In the genomic region with DNA sequence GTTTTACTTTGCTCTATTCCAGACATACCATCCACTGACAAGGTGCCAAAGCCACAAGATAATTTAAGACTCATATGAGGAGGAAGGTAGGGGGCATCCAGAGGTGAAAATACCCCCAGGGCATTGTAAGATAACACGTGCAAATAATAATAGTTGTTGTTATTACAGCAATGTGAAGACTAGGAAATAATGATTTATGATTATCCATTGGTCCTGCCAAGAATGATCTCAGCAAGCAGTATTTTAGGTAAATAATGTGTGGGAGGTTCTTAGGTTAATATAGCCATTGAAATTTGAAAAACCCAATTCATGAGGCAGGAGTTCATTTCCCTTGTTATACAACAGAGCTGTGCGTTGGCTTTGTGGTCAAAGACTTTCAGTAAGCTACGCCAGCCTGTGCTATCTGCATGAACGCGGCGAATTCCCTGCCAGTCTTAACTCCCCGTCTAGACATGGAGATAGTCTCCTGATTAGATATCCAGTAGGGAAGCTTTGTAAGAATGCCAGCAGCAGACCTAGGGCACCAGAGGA, we compare ENCODE assay signal across 22 cellular contexts. TPM values are rescaled to one million over a fixed set of nuclear protein-coding genes. Genes with fewer than 3 reads are reported as not detected.
DNase-seq lines count a peak whose midpoint lies in the region; ATAC-seq and TF ChIP-seq lines count a peak whose summit lies in the region.
"Had no signal": no experiment of that assay in that cellular context is flagged by ENCODE, and none has a peak within 500 bp of the region (broad histone marks: within the 10 kb centered on the region; RNA-seq: fewer than 3 reads in every experiment).

No MANE protein-coding gene starts in this region.

- H3K9ac ChIP-seq in GM23248 = no peak overlapping the region
- H3K9ac ChIP-seq in smooth muscle cell (ENCODE audit: low read depth) = peak overlapping the region; percentile 74
- H3K9ac ChIP-seq: BLaER1 had no signal

- ATAC-seq in HG03039 (IDR thresholded peaks at IDR 0.05; ENCODE audit: unreplicated experiment) (no peak), GM19023 (IDR thresholded peaks at IDR 0.05; ENCODE audit: unreplicated experiment) (no peak)
- ATAC-seq: activated CD8-positive, alpha-beta memory T cell treated with anti-CD3 and anti-CD28 coated beads, Interleukin-2, amount 10 ng/mL, durations not matched to agents 7 days and 5 days; left colon; sciatic nerve had no signal

- H3K9me2 ChIP-seq in GM23248 (ENCODE audit: insufficient read depth) = no peaks in the 10 kb centered on the region
- no peaks in the 10 kb centered on the region for H3K9me2 ChIP-seq in hepatocyte (replicated peaks; ENCODE audit: insufficient read depth)

- WGBS in GM23248 (ENCODE audit: low coverage in 1 of 2, low lambda C conversion rate in 2 of 2, missing lambda C conversion rate in 2 of 2), 2 experiments = 58 to 62% methylated on average over 7 of the region's 7 CpGs
- 29% methylated on average over 7 of the region's 7 CpGs for WGBS in hepatocyte (ENCODE audit: low lambda C conversion rate, missing lambda C conversion rate)
- WGBS in smooth muscle cell (ENCODE audit: low lambda C conversion rate) = 38% methylated on average over 7 of the region's 7 CpGs

- H3K79me2 ChIP-seq in GM23248 (ENCODE audit: insufficient read depth) (no peaks in the 10 kb centered on the region), hepatocyte (no peaks in the 10 kb centered on the region), smooth muscle cell (ENCODE audit: low read depth) (no peaks in the 10 kb centered on the region)

- H3K4me3 ChIP-seq in GM23248 = no peak overlapping the region
- no peak overlapping the region for H3K4me3 ChIP-seq in hepatocyte
- no peak overlapping the region for H3K4me3 ChIP-seq in smooth muscle cell
- H3K4me3 ChIP-seq: BLaER1 had no signal

- H3K4me2 ChIP-seq in GM23248 (ENCODE audit: unreplicated experiment) = peak overlapping the region; percentile 65
- no peak overlapping the region for H3K4me2 ChIP-seq in hepatocyte
- H3K4me2 ChIP-seq in smooth muscle cell = peak overlapping the region; percentile 68
- H3K4me2 ChIP-seq: BLaER1 had no signal

- DNase-seq in GM23248 = peak; percentile 42
- peak; percentile 68 for DNase-seq in RPMI7951 (ENCODE audit: low read depth)
- DNase-seq in hepatocyte (ENCODE audit: low spot score) = peak; percentile 15
- DNase-seq in smooth muscle cell (lab: John Stamatoyannopoulos, UW; ENCODE audit: unreplicated experiment) = no peak
- no peak for DNase-seq in activated gamma-delta T cell (lab: John Stamatoyannopoulos, UW)
- DNase-seq: activated CD4-positive, CD25-positive, alpha-beta regulatory T cell treated with anti-CD3 and anti-CD28 coated beads, Interleukin-2, amount 50 U/mL, for 72 hours; activated CD8-positive, alpha-beta memory T cell treated with anti-CD3 and anti-CD28 coated beads, Interleukin-2, amount 10 ng/mL, durations not matched to agents 7 days and 5 days; DMS53; effector memory CD4-positive, alpha-beta T cell; left colon; NCI-H187 treated with DMSO at 0.1 percent for 48 hours; NCI-H510A treated with DMSO at 0.1 percent for 48 hours; nucleus accumbens; stimulated activated CD4-positive, alpha-beta T cell treated with anti-CD3 and anti-CD28 coated beads, Interleukin-2, amount 100 ng/mL, for 24 hours; substantia nigra had no signal

- H3K4me1 ChIP-seq in GM23248 (ENCODE audit: insufficient read depth) (peaks cover 10% of the 10 kb centered on the region), hepatocyte (ENCODE audit: insufficient read depth) (no peaks in the 10 kb centered on the region), smooth muscle cell (ENCODE audit: low read depth) (no peaks in the 10 kb centered on the region)
- H3K4me1 ChIP-seq: BLaER1 had no signal

- no peak overlapping the region for H2AFZ ChIP-seq in GM23248
- no peak overlapping the region for H2AFZ ChIP-seq in hepatocyte
- no peak overlapping the region for H2AFZ ChIP-seq in smooth muscle cell (ENCODE audit: low read depth)

- no peaks in the 10 kb centered on the region for H4K20me1 ChIP-seq in GM23248 (ENCODE audit: insufficient read depth)
- no peaks in the 10 kb centered on the region for H4K20me1 ChIP-seq in hepatocyte (ENCODE audit: insufficient read depth, poor library complexity, severe bottlenecking)
- H4K20me1 ChIP-seq in smooth muscle cell (ENCODE audit: low read depth) = no peaks in the 10 kb centered on the region
- H4K20me1 ChIP-seq: BLaER1 had no signal

- H3K27me3 ChIP-seq in GM23248 (replicated peaks; ENCODE audit: insufficient read depth) (no peaks in the 10 kb centered on the region), hepatocyte (no peaks in the 10 kb centered on the region), smooth muscle cell (ENCODE audit: low read depth) (no peaks in the 10 kb centered on the region)
- H3K27me3 ChIP-seq: BLaER1 had no signal

- no peak overlapping the region for H3K27ac ChIP-seq in GM23248
- no peak overlapping the region for H3K27ac ChIP-seq in hepatocyte
- H3K27ac ChIP-seq in smooth muscle cell (ENCODE audit: low read depth) = peak overlapping the region; percentile 96
- H3K27ac ChIP-seq: BLaER1 had no signal

- TF ChIP-seq CTCF in hepatocyte (IDR thresholded peaks at IDR 0.05; ENCODE audit: poor library complexity) (no peak), smooth muscle cell (IDR thresholded peaks at IDR 0.05; ENCODE audit: borderline replicate concordance, insufficient read depth, poor library complexity, severe bottlenecking) (no peak)

- H3F3A ChIP-seq in GM23248 (ENCODE audit: insufficient read depth) = peaks cover 8% of the 10 kb centered on the region; the same call in 1 of the 2 replicates
- peaks cover 3% of the 10 kb centered on the region for H3F3A ChIP-seq in smooth muscle cell (ENCODE audit: low read depth)

- no peaks in the 10 kb centered on the region for H3K9me3 ChIP-seq in GM23248 (ENCODE audit: low read depth)
- H3K9me3 ChIP-seq in hepatocyte (ENCODE audit: low read depth) = no peaks in the 10 kb centered on the region
- no peaks in the 10 kb centered on the region for H3K9me3 ChIP-seq in smooth muscle cell (replicated peaks; ENCODE audit: low read depth)
- H3K9me3 ChIP-seq: BLaER1 had no signal

- H3K36me3 ChIP-seq in GM23248 (ENCODE audit: low read depth) (no peaks in the 10 kb centered on the region), hepatocyte (replicated peaks; ENCODE audit: insufficient read depth, low read depth) (no peaks in the 10 kb centered on the region), smooth muscle cell (ENCODE audit: low read depth) (no peaks in the 10 kb centered on the region)
- H3K36me3 ChIP-seq: BLaER1 had no signal

- in situ Hi-C loops in GM23248 (cut with MboI) = no loop called here

RNA-seq across cellular contexts. Expression of a gene that starts 47.2 kb away (rescaled TPM):
- 72.0 and 79.1 TPM in 2 replicates for total RNA-seq in GM23248 (2014; rRNA removed; shearing (Covaris generic))
- 45.2 and 46.3 TPM in 2 replicates for polyA plus RNA-seq in GM23248 (2016; fragmentation: Nextera tagmentation; extraction: Ambion mirVana)
- total RNA-seq in RPMI7951 (2014; rRNA removed; shearing (Covaris generic)) = 10.6 and 12.7 TPM in 2 replicates
- 13.7 and 14.0 TPM in 2 replicates for total RNA-seq in hepatocyte
- 8.9 and 11.3 TPM in 2 replicates for polyA plus RNA-seq in hepatocyte
- 395 and 431 TPM in 2 replicates for total RNA-seq in smooth muscle cell
- 130 and 167 TPM in 2 replicates for polyA plus RNA-seq in smooth muscle cell
- total RNA-seq: activated CD8-positive, alpha-beta memory T cell treated with anti-CD3 and anti-CD28 coated beads, Interleukin-2, amount 10 ng/mL, durations not matched to agents 7 days and 5 days; activated T-helper 2 cell treated with anti-CD3 and anti-CD28 coated beads, Interferon-gamma antibody, Interleukin-2, Interleukin-4, amounts not matched to agents 10 μg/mL and 5 μg/mL and 100 μg/mL, durations not matched to agents 14 hours and 24 hours and 36 hours; OCI-LY7; SK-MEL-5 had no signal

Comparison
In these comparisons a context has a peak if more than half of its experiments do, and no peak if none do; other contexts are left out.
1. DNase-seq: peak in GM23248 (single experiment), RPMI7951 (single experiment) and hepatocyte (single experiment); none in smooth muscle cell (single experiment) and activated gamma-delta T cell (single experiment).